Comparison of ENCODE assay signal across 10 cellular contexts in the genomic region with DNA sequence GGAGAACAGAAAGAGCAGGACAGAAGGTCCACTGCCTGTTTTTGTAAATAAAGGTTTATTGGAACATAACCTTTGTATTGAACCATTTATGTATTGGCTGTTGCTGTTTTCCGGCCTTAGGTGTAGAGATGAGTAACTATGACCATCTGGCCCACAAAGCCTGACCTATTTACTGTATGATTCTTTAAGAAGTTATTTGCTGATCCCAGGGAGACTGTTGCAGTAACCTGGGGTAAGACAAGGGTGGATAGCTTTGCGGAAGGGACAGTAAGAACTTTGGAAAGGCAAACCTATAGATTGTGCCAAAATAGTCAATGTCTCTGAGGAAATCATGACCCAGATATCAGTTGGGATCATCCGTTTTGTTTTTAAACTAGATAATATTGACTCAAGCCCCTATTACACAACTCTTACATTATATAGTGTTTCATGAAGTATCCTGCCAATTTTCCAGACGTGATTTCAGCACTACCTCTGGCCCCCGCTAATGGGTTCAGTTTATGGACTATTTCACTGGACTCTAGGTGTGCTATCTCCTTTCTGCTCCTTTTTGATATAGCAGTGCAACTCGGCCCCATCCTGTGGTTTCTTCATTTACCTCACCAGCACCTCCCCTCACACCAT. TPM values are rescaled to one million over a fixed set of nuclear protein-coding genes. Genes with fewer than 3 reads are reported as not detected.
A peak's percentile ranks its signal among the peaks of the same experiment; 100 is the strongest.
DNase-seq lines count a peak whose midpoint lies in the region; ATAC-seq and TF ChIP-seq lines count a peak whose summit lies in the region.
"Had no signal": no experiment of that assay in that cellular context is flagged by ENCODE, and none has a peak within 500 bp of the region (broad histone marks: within the 10 kb centered on the region; RNA-seq: fewer than 3 reads in every experiment).

No MANE protein-coding gene starts in this region.

- DNase-seq in GM23248 (peak; percentile 4), HL-60 (ENCODE audit: low read depth in 1 of 2, low spot score in 1 of 2) (no peak), mucosa of descending colon (no peak), inferior parietal cortex (ENCODE audit: extremely low spot score) (no peak), NCI-H2081 (lab: John Stamatoyannopoulos, UW) (no peak)
- DNase-seq in effector CD8-positive, alpha-beta T cell (lab: John Stamatoyannopoulos, UW): no peak
- DNase-seq in activated CD8-positive, alpha-beta memory T cell treated with anti-CD3 and anti-CD28 coated beads for 24 hours: no peak
- DNase-seq: NCI-H187, retina had no signal

- TF ChIP-seq CTCF in HL-60 (IDR thresholded peaks at IDR 0.05; ENCODE audit: insufficient read depth, low read length) (no peak), mucosa of descending colon (IDR thresholded peaks at IDR 0.05) (no peak)

- H3K4me1 ChIP-seq in GM23248 (ENCODE audit: insufficient read depth): no peaks in the 10 kb centered on the region
- peaks cover 7% of the 10 kb centered on the region for H3K4me1 ChIP-seq in mucosa of descending colon (ENCODE audit: low read depth)

- H3K36me3 ChIP-seq in GM23248 (ENCODE audit: low read depth) (no peaks in the 10 kb centered on the region), mucosa of descending colon (ENCODE audit: low read depth) (no peaks in the 10 kb centered on the region)

- WGBS in GM23248 (ENCODE audit: low coverage in 1 of 2, low lambda C conversion rate in 2 of 2, missing lambda C conversion rate in 2 of 2), 2 experiments: 55 to 56% methylated on average over 6 of the region's 6 CpGs

- H3K9me2 ChIP-seq in GM23248 (ENCODE audit: insufficient read depth): no peaks in the 10 kb centered on the region

- H3K79me2 ChIP-seq in GM23248 (ENCODE audit: insufficient read depth): no peaks in the 10 kb centered on the region

- H3K4me3 ChIP-seq in GM23248: no peak overlapping the region
- no peak overlapping the region for H3K4me3 ChIP-seq in HL-60 (replicated peaks; ENCODE audit: insufficient read depth, low read length)
- no peak overlapping the region for H3K4me3 ChIP-seq in mucosa of descending colon

- H3K9me3 ChIP-seq in GM23248 (ENCODE audit: low read depth): no peaks in the 10 kb centered on the region
- no peaks in the 10 kb centered on the region for H3K9me3 ChIP-seq in mucosa of descending colon

- H3F3A ChIP-seq in GM23248 (ENCODE audit: insufficient read depth): no peaks in the 10 kb centered on the region

- no peak overlapping the region for H3K9ac ChIP-seq in GM23248

- ATAC-seq in GM18909 (IDR thresholded peaks at IDR 0.05; ENCODE audit: poor library complexity, unreplicated experiment): peak; percentile 49
- peak; percentile 68 for ATAC-seq in mucosa of descending colon

- no peaks in the 10 kb centered on the region for H4K20me1 ChIP-seq in GM23248 (ENCODE audit: insufficient read depth)

- intact Hi-C loops in mucosa of descending colon (cut with DNase I, micrococcal nuclease): no loop called here

- in situ Hi-C loops in GM23248 (cut with MboI): no loop called here

- H3K27me3 ChIP-seq in GM23248 (replicated peaks; ENCODE audit: insufficient read depth) (no peaks in the 10 kb centered on the region), HL-60 (ENCODE audit: insufficient read depth, poor library complexity, severe bottlenecking) (no peaks in the 10 kb centered on the region)

- no peak overlapping the region for H3K4me2 ChIP-seq in GM23248 (ENCODE audit: unreplicated experiment)

- no peak overlapping the region for H3K27ac ChIP-seq in GM23248
- peak overlapping the region; percentile 29 for H3K27ac ChIP-seq in HL-60 (replicated peaks)

- H2AFZ ChIP-seq in GM23248: no peak overlapping the region

RNA-seq across cellular contexts. Expression of gene TLCD4, which starts 20.8 kb away (rescaled TPM):
- not detected in 2 replicates for total RNA-seq in GM23248 (2014; rRNA removed; shearing (Covaris generic))
- polyA plus RNA-seq in GM23248 (2016; fragmentation: Nextera tagmentation; extraction: Ambion mirVana): 0.08 TPM in 1 of 2 replicates, not detected in the other
- total RNA-seq in mucosa of descending colon: 10 to 100 TPM; 53.4 to 77.3 (median 55.1) TPM

RNA-seq across cellular contexts. Expression of gene ALG14, which starts 23.6 kb away (rescaled TPM):
- 1.8 and 13.0 TPM in 2 replicates for total RNA-seq in GM23248 (2014; rRNA removed; shearing (Covaris generic))
- polyA plus RNA-seq in GM23248 (2016; fragmentation: Nextera tagmentation; extraction: Ambion mirVana): 12.1 and 13.5 TPM in 2 replicates
- total RNA-seq in mucosa of descending colon: 10 to 100 TPM in 2 of 3 donors, 1 to 10 TPM in 1; 5.9 to 16.8 (median 11.4) TPM

Comparison
In these comparisons a context has a peak if more than half of its experiments do, and no peak if none do; other contexts are left out.
1. RNA of gene TLCD4, which starts 20.8 kb away (total RNA-seq): 53.4 to 77.3 TPM in mucosa of descending colon; not detected in GM23248; every median in the first group is over 10 times any median in the second.